ENCODE assay signal across 1 cellular context in genomic region chr10:30346615-30347014, GRCh38.
TF ChIP-seq lines count a peak whose summit lies in the region.

No MANE protein-coding gene starts in this region.

TF ChIP-seq in GM12878, 131 proteins besides CTCF, POLR2A, EP300 and RAD21 (continued from another document):
- no peak for TF ChIP-seq MLLT1 (IDR thresholded peaks at IDR 0.05)
- no peak for TF ChIP-seq RBBP5 (conservative IDR thresholded peaks at IDR 0.05)
- TF ChIP-seq ZNF384 (IDR thresholded peaks at IDR 0.05; ENCODE audit: borderline replicate concordance, low read depth, low read length) = no peak
TF ChIP-seq in GM12878: peak in this region for 0.
